In genomic region chr2:172249986-172250385, GRCh38 we compare ENCODE assay signal across 15 cellular contexts.
DNase-seq lines count a peak whose midpoint lies in the region; ATAC-seq, FAIRE-seq and TF ChIP-seq lines count a peak whose summit lies in the region.
"Had no signal": no experiment of that assay in that cellular context is flagged by ENCODE, and none has a peak within 500 bp of the region (broad histone marks: within the 10 kb centered on the region; RNA-seq: fewer than 3 reads in every experiment).

No MANE protein-coding gene starts in this region.

- ATAC-seq in HG02763 (IDR thresholded peaks at IDR 0.05; ENCODE audit: unreplicated experiment) (no peak), lower lobe of right lung (no peak), GM21515 (IDR thresholded peaks at IDR 0.05; ENCODE audit: unreplicated experiment) (no peak)
- ATAC-seq: natural killer cell treated with Interleukin-12 subunit alpha and Interleukin-12 subunit beta and Interleukin-15 and Interleukin-18, amount 100 ng/mL, for 72 hours had no signal

- no peak for TF ChIP-seq POLR2A in H54 (IDR thresholded peaks at IDR 0.05; ENCODE audit: low read depth, low read length)

- FAIRE-seq in H54 (lab: Jason Lieb, UNC), result no peak

- intact Hi-C loops in lower lobe of right lung (cut with DNase I), result no loop called here

- no peaks in the 10 kb centered on the region for H3K36me3 ChIP-seq in lower lobe of right lung
- H3K36me3 ChIP-seq: adrenal gland, Peyer's patch, right atrium auricular region, suprapubic skin had no signal

- H3K4me3 ChIP-seq in fibroblast of the aortic adventitia (ENCODE audit: low read depth, low read length), result no peak overlapping the region
- no peak overlapping the region for H3K4me3 ChIP-seq in lower lobe of right lung
- H3K4me3 ChIP-seq: adrenal gland, Peyer's patch, right atrium auricular region, suprapubic skin had no signal

- H3K27me3 ChIP-seq in lower lobe of right lung (ENCODE audit: low read depth), result no peaks in the 10 kb centered on the region
- H3K27me3 ChIP-seq: adrenal gland, Peyer's patch, right atrium auricular region, suprapubic skin had no signal

- no peaks in the 10 kb centered on the region for H3K9me3 ChIP-seq in lower lobe of right lung
- H3K9me3 ChIP-seq: adrenal gland, Peyer's patch, right atrium auricular region, suprapubic skin had no signal

- H3K27ac ChIP-seq in lower lobe of right lung, result no peak overlapping the region
- H3K27ac ChIP-seq: adrenal gland, Peyer's patch, right atrium auricular region, suprapubic skin had no signal

- TF ChIP-seq CTCF in fibroblast of the aortic adventitia (IDR thresholded peaks at IDR 0.05; ENCODE audit: insufficient read depth, low read length), result no peak
- no peak for TF ChIP-seq CTCF in lower lobe of right lung (IDR thresholded peaks at IDR 0.05)

- DNase-seq in AG08396 (ENCODE audit: low spot score) (peak; percentile 54), H54 (ENCODE audit: insufficient read length, low spot score) (peak; percentile 47), SW480 (ENCODE audit: low spot score) (peak; percentile 36), fibroblast of the aortic adventitia (ENCODE audit: low read depth) (peak; percentile 83), NCI-H2029 treated with DMSO at 0.1 percent for 48 hours (lab: John Stamatoyannopoulos, UW) (no peak), lower lobe of right lung (no peak)
- DNase-seq: adrenal gland; CD4-positive, CD25-positive, alpha-beta regulatory T cell; glutamatergic neuron; Peyer's patch had no signal

- peaks cover 11% of the 10 kb centered on the region for H3K4me1 ChIP-seq in lower lobe of right lung
- H3K4me1 ChIP-seq: Peyer's patch had no signal

Comparison
In these comparisons a context has a peak if more than half of its experiments do, and no peak if none do; other contexts are left out.
1. DNase-seq: peak in AG08396 (single experiment), H54 (single experiment), SW480 (single experiment) and fibroblast of the aortic adventitia (single experiment); none in NCI-H2029 treated with DMSO at 0.1 percent for 48 hours (single experiment) and lower lobe of right lung (single experiment).